In genomic region chr1:144995833-144996412, GRCh38 we compare ENCODE assay signal across 8 cellular contexts.
DNase-seq lines count a peak whose midpoint lies in the region; ATAC-seq and TF ChIP-seq lines count a peak whose summit lies in the region.
"Not testable (repeated sequence)": the region's sequence is repeated elsewhere in the genome, so short reads cannot be mapped to it uniquely, and the experiment has no call there.

No MANE protein-coding gene starts in this region.

- not testable (repeated sequence) for H3K4me3 Mint-ChIP-seq in CD14-positive monocyte; chondrocyte (ENCODE audit: unreplicated experiment)

- H3K4me1 ChIP-seq in IMR-90 (ENCODE audit: control insufficient read depth, insufficient read depth, low read length); aorta (ENCODE audit: control insufficient read depth in 1 of 2, insufficient read depth in 2 of 2, low read length in 2 of 2): not testable (repeated sequence)

- not testable (repeated sequence) for H2BK20ac ChIP-seq in IMR-90 (ENCODE audit: low read depth, low read length)

- H3K9me3 ChIP-seq in IMR-90 (ENCODE audit: control insufficient read depth, insufficient read depth, low read length); aorta (ENCODE audit: control insufficient read depth, low read length): not testable (repeated sequence)

- intact Hi-C loops in CD14-positive monocyte (cut with micrococcal nuclease); IMR-90 (cut with micrococcal nuclease); aorta (cut with DNase I): not testable (repeated sequence)

- H2BK5ac ChIP-seq in IMR-90 (ENCODE audit: low read depth, low read length, poor library complexity, severe bottlenecking): not testable (repeated sequence)

- CTCF ChIA-PET in IMR-90 (lab: Yijun Ruan, JAX): not testable (repeated sequence)

- H2AK5ac ChIP-seq in IMR-90 (ENCODE audit: low read depth, low read length): not testable (repeated sequence)

- H3K4me1 Mint-ChIP-seq in CD14-positive monocyte; chondrocyte (ENCODE audit: low read depth): not testable (repeated sequence)

- H3K4me3 ChIP-seq in IMR-90 (ENCODE audit: insufficient read depth, low read depth, low read length); aorta (ENCODE audit: low read length in 2 of 2): not testable (repeated sequence)

- not testable (repeated sequence) for H3K56ac ChIP-seq in IMR-90 (ENCODE audit: extremely low read depth, insufficient read depth, low read length)

- H3K27me3 Mint-ChIP-seq in CD14-positive monocyte (ENCODE audit: low read depth in 3 of 3); chondrocyte (ENCODE audit: low read depth): not testable (repeated sequence)

- not testable (repeated sequence) for H3K27me3 ChIP-seq in IMR-90 (ENCODE audit: control insufficient read depth, insufficient read depth, low read length); aorta (ENCODE audit: control insufficient read depth in 1 of 2, insufficient read depth in 2 of 2, low read length in 1 of 2)

- not testable (repeated sequence) for H3K27ac Mint-ChIP-seq in CD14-positive monocyte
- H3K27ac Mint-ChIP-seq in chondrocyte (ENCODE audit: unreplicated experiment): peak overlapping the region; percentile 22

- POLR2A ChIA-PET in IMR-90 (lab: Charles Lee; ENCODE audit: unreplicated experiment): not testable (repeated sequence)

- not testable (repeated sequence) for BruUV-seq in IMR-90 (replicated peaks; lab: Mats Ljungman, UMichigan)

- H3K36me3 Mint-ChIP-seq in CD14-positive monocyte; chondrocyte (ENCODE audit: low read depth): not testable (repeated sequence)

- H3K9me1 ChIP-seq in IMR-90 (ENCODE audit: insufficient read depth, low read length): not testable (repeated sequence)

- dilution Hi-C loops in IMR-90 (cut with HindIII; ENCODE audit: low sequenced_read_pairs, unreplicated experiment): not testable (repeated sequence)

- H4K91ac ChIP-seq in IMR-90 (ENCODE audit: insufficient read depth, low read depth, low read length): not testable (repeated sequence)

- not testable (repeated sequence) for H3K18ac ChIP-seq in IMR-90 (ENCODE audit: low read depth, low read length)

- DNase-seq in CD14-positive monocyte (ENCODE audit: low spot score) (peak; percentile 34), IMR-90 (peak; percentile 69), fibroblast of peridontal ligament (ENCODE audit: extremely low read depth) (peak; percentile 47), iris pigment epithelial cell (ENCODE audit: low read depth) (peak; percentile 54), non-pigmented ciliary epithelial cell (ENCODE audit: low read depth) (peak; percentile 4)
- DNase-seq in chondrocyte (ENCODE audit: low spot score); aorta: not testable (repeated sequence)

- not testable (repeated sequence) for H3K4ac ChIP-seq in IMR-90 (ENCODE audit: low read depth, low read length)

- not testable (repeated sequence) for H4K20me1 ChIP-seq in IMR-90 (ENCODE audit: insufficient read depth, low read length)

- not testable (repeated sequence) for H2AK9ac ChIP-seq in IMR-90 (replicated peaks; ENCODE audit: low read depth, low read length, poor library complexity)

- not testable (repeated sequence) for H3K9me3 Mint-ChIP-seq in CD14-positive monocyte; chondrocyte (ENCODE audit: low read depth)

- H3K9ac ChIP-seq in IMR-90 (ENCODE audit: low read depth, low read length): not testable (repeated sequence)

- in situ Hi-C loops in IMR-90 (cut with MboI; ENCODE audit: low sequenced_read_pairs): not testable (repeated sequence)

- not testable (repeated sequence) for H3K14ac ChIP-seq in IMR-90 (replicated peaks; ENCODE audit: low read depth, low read length)

- H2BK15ac ChIP-seq in IMR-90 (ENCODE audit: low read depth, low read length): not testable (repeated sequence)

- H3K4me2 ChIP-seq in IMR-90 (ENCODE audit: low read depth, low read length): not testable (repeated sequence)

- H3K36me3 ChIP-seq in IMR-90 (ENCODE audit: control insufficient read depth, insufficient read depth, low read length); aorta (ENCODE audit: control insufficient read depth in 1 of 2, insufficient read depth in 2 of 2, low read length in 1 of 2): not testable (repeated sequence)

- not testable (repeated sequence) for TF ChIP-seq CTCF in CD14-positive monocyte (IDR thresholded peaks at IDR 0.05); IMR-90 (conservative IDR thresholded peaks at IDR 0.05; ENCODE audit: low read depth, low read length); chondrocyte (IDR thresholded peaks at IDR 0.05)

- H3K23ac ChIP-seq in IMR-90 (ENCODE audit: low read depth, low read length): not testable (repeated sequence)

- H4K5ac ChIP-seq in IMR-90 (ENCODE audit: low read depth, low read length): not testable (repeated sequence)

- H4K8ac ChIP-seq in IMR-90 (ENCODE audit: low read depth in 2 of 2, low read length in 2 of 2): not testable (repeated sequence)

- ATAC-seq in IMR-90 (ENCODE audit: low read depth): peak; percentile 58
- peak; percentile 48 for ATAC-seq in SK-N-SH treated with all-trans-retinoic acid at 6 μM for 48 hours
- ATAC-seq in aorta (ENCODE audit: low FRiP score): peak; percentile 30

- H2AFZ ChIP-seq in IMR-90 (replicated peaks; ENCODE audit: low read length, poor library complexity): not testable (repeated sequence)

- TF ChIP-seq POLR2A in IMR-90 (IDR thresholded peaks at IDR 0.05; ENCODE audit: low read depth, low read length): not testable (repeated sequence)

- TF ChIP-seq RAD21 in IMR-90 (IDR thresholded peaks at IDR 0.05; ENCODE audit: low read length): not testable (repeated sequence)

- H3K79me1 ChIP-seq in IMR-90 (ENCODE audit: low read depth in 1 of 2, low read length in 2 of 2): not testable (repeated sequence)

- H2BK120ac ChIP-seq in IMR-90 (ENCODE audit: low read depth, low read length): not testable (repeated sequence)

- not testable (repeated sequence) for H3K27ac ChIP-seq in IMR-90 (ENCODE audit: insufficient read depth, low read length); aorta (ENCODE audit: low read depth in 1 of 2, low read length in 2 of 2)
